Comparison of ENCODE assay signal across 14 cellular contexts in genomic region chr3:117252208-117252607, GRCh38.
DNase-seq lines count a peak whose midpoint lies in the region; ATAC-seq, FAIRE-seq and TF ChIP-seq lines count a peak whose summit lies in the region.
"Had no signal": no experiment of that assay in that cellular context is flagged by ENCODE, and none has a peak within 500 bp of the region (broad histone marks: within the 10 kb centered on the region; RNA-seq: fewer than 3 reads in every experiment).

No MANE protein-coding gene starts in this region.

- no peaks in the 10 kb centered on the region for H3K4me1 Mint-ChIP-seq in activated naive CD4-positive, alpha-beta T cell treated with anti-CD3 and anti-CD28 coated beads for 36 hours (ENCODE audit: low read depth)

- H3K9ac ChIP-seq in endothelial cell of umbilical vein (replicated peaks; ENCODE audit: extremely low read depth, insufficient read depth, low read length): no peak overlapping the region

- peak; percentile 98 for FAIRE-seq in endothelial cell of umbilical vein (lab: Jason Lieb, UNC)
- FAIRE-seq: kidney, pancreas had no signal

- no peak overlapping the region for H3K4me3 Mint-ChIP-seq in activated naive CD4-positive, alpha-beta T cell treated with anti-CD3 and anti-CD28 coated beads for 36 hours

- H3K9me3 Mint-ChIP-seq in activated naive CD4-positive, alpha-beta T cell treated with anti-CD3 and anti-CD28 coated beads for 36 hours: peaks cover 4% of the 10 kb centered on the region

- no peaks in the 10 kb centered on the region for H4K20me1 ChIP-seq in endothelial cell of umbilical vein (replicated peaks; ENCODE audit: control insufficient read depth, extremely low read depth, insufficient read depth, low read length)

- TF ChIP-seq POLR2A in endothelial cell of umbilical vein (IDR thresholded peaks at IDR 0.05; ENCODE audit: low read depth, low read length): no peak

- no TSS peak for BruUV-seq in endothelial cell of umbilical vein (replicated peaks; lab: Mats Ljungman, UMichigan)

- H3K27ac ChIP-seq in endothelial cell of umbilical vein (ENCODE audit: insufficient read depth, low read depth, low read length): peak overlapping the region; percentile 78
- H3K27ac ChIP-seq: pancreas had no signal

- H3K4me1 ChIP-seq in endothelial cell of umbilical vein (ENCODE audit: control insufficient read depth, extremely low read depth, insufficient read depth, low read length) (peaks cover 12% of the 10 kb centered on the region), mucosa of descending colon (ENCODE audit: low read depth) (no peaks in the 10 kb centered on the region)

- H3K4me2 ChIP-seq in endothelial cell of umbilical vein (ENCODE audit: insufficient read depth, low read length): no peak overlapping the region

- dilution Hi-C loops in endothelial cell of umbilical vein (cut with MboI; ENCODE audit: extremely low pct_ligation_motif_present, low sequenced_read_pairs): no loop called here

- CTCF ChIA-PET in endothelial cell of umbilical vein (lab: Charles Lee): interaction anchor here (0.7 to 1.7 kb wide), 5 partner anchors 26 to 481 kb away, joined by 3 to 5 read pairs (median 3); no protein-coding TSS in a partner anchor
- CTCF ChIA-PET in activated naive CD4-positive, alpha-beta T cell treated with anti-CD3 and anti-CD28 coated beads for 36 hours (lab: Charles Lee): no interaction called here

- no peaks in the 10 kb centered on the region for H3K36me3 Mint-ChIP-seq in activated naive CD4-positive, alpha-beta T cell treated with anti-CD3 and anti-CD28 coated beads for 36 hours (ENCODE audit: low read depth)

- H3K27me3 ChIP-seq in endothelial cell of umbilical vein (ENCODE audit: control insufficient read depth in 2 of 2, insufficient read depth in 2 of 2, low read length in 2 of 2): no peaks in the 10 kb centered on the region
- H3K27me3 ChIP-seq: pancreas had no signal

- no peaks in the 10 kb centered on the region for H3K79me2 ChIP-seq in endothelial cell of umbilical vein (ENCODE audit: control insufficient read depth, insufficient read depth, low read length)

- POLR2A ChIA-PET in endothelial cell of umbilical vein (lab: Charles Lee): interaction anchor here (0.7 kb wide), 1 partner anchor 26 kb away, joined by 3 read pairs; no protein-coding TSS in a partner anchor

- H3K4me3 ChIP-seq in endothelial cell of umbilical vein (replicated peaks in 1 of 3; ENCODE audit: insufficient read depth in 1 of 3, low read depth in 1 of 3, low read length in 3 of 3) (no peak overlapping the region), mucosa of descending colon (no peak overlapping the region)
- H3K4me3 ChIP-seq: pancreas had no signal

- H3K36me3 ChIP-seq in endothelial cell of umbilical vein (ENCODE audit: control insufficient read depth in 2 of 2, extremely low read depth in 1 of 2, insufficient read depth in 2 of 2, low read length in 2 of 2) (no peaks in the 10 kb centered on the region), mucosa of descending colon (ENCODE audit: low read depth) (no peaks in the 10 kb centered on the region)
- H3K36me3 ChIP-seq: pancreas had no signal

- intact Hi-C loops in endothelial cell of umbilical vein (cut with micrococcal nuclease) (no loop called here), mucosa of descending colon (cut with DNase I, micrococcal nuclease) (no loop called here)
- intact Hi-C loops in activated naive CD4-positive, alpha-beta T cell treated with anti-CD3 and anti-CD28 coated beads for 36 hours (cut with micrococcal nuclease): no loop called here

- peak overlapping the region; percentile 2 for H2AFZ ChIP-seq in endothelial cell of umbilical vein (ENCODE audit: low read depth, low read length)

- TF ChIP-seq CTCF in endothelial cell of umbilical vein (IDR thresholded peaks at IDR 0.05; ENCODE audit: extremely low read depth in 1 of 2, insufficient read depth in 1 of 2, low read depth in 1 of 2, low read length in 2 of 2): no peak
- TF ChIP-seq CTCF in mucosa of descending colon (IDR thresholded peaks at IDR 0.05): no peak

- no peaks in the 10 kb centered on the region for H3K27me3 Mint-ChIP-seq in activated naive CD4-positive, alpha-beta T cell treated with anti-CD3 and anti-CD28 coated beads for 36 hours (ENCODE audit: low read depth)

- H3K9me3 ChIP-seq in endothelial cell of umbilical vein (replicated peaks; ENCODE audit: control insufficient read depth, insufficient read depth, low read length) (no peaks in the 10 kb centered on the region), mucosa of descending colon (no peaks in the 10 kb centered on the region)
- H3K9me3 ChIP-seq: pancreas had no signal

- no peak overlapping the region for H3K27ac Mint-ChIP-seq in activated naive CD4-positive, alpha-beta T cell treated with anti-CD3 and anti-CD28 coated beads for 36 hours

- DNase-seq in M059J (ENCODE audit: low read depth) (peak; percentile 1), endothelial cell of umbilical vein (ENCODE audit: low read depth, low spot score) (peak; percentile 83), mucosa of descending colon (no peak), COLO829 (ENCODE audit: low spot score) (no peak), DMS 273 treated with DMSO at 0.1 percent for 48 hours (lab: John Stamatoyannopoulos, UW) (no peak)
- no peak for DNase-seq in activated naive CD4-positive, alpha-beta T cell treated with anti-CD3 and anti-CD28 coated beads for 36 hours
- DNase-seq in activated CD8-positive, alpha-beta memory T cell treated with anti-CD3 and anti-CD28 coated beads, Interleukin-2, amount 50 U/mL, for 48 hours: no peak
- DNase-seq: activated gamma-delta T cell, caudate nucleus, head of caudate nucleus, kidney, NCI-H2171 treated with DMSO at 0.1 percent for 48 hours, pancreas had no signal

- no peaks in the 10 kb centered on the region for H3K9me1 ChIP-seq in endothelial cell of umbilical vein (replicated peaks; ENCODE audit: control insufficient read depth, extremely low read depth, insufficient read depth, low read length)

- peak; percentile 62 for ATAC-seq in GM18499 (IDR thresholded peaks at IDR 0.05; ENCODE audit: insufficient read depth, unreplicated experiment)
- ATAC-seq in mucosa of descending colon: peak; percentile 90

TF ChIP-seq in endothelial cell of umbilical vein, 7 proteins besides CTCF, POLR2A, EP300 and RAD21:
- TF ChIP-seq JUN (IDR thresholded peaks at IDR 0.05; ENCODE audit: borderline replicate concordance, insufficient read depth, insufficient read length, low read depth) (peak; percentile 82), POLR2AphosphoS5 (IDR thresholded peaks at IDR 0.05; ENCODE audit: insufficient read depth, low read depth, low read length) (peak; percentile 45), FOS (IDR thresholded peaks at IDR 0.05; ENCODE audit: borderline replicate concordance, insufficient read depth, low read length) (peak; percentile 97), GATA2 (IDR thresholded peaks at IDR 0.05; ENCODE audit: insufficient read depth, insufficient read length, low read depth, low read length) (no peak), EZH2 (IDR thresholded peaks at IDR 0.05; ENCODE audit: borderline replicate concordance, low read depth, low read length, severe bottlenecking) (no peak), MYC (IDR thresholded peaks at IDR 0.05; ENCODE audit: low read depth, low read length) (no peak)
- TF ChIP-seq, protein P1, sequence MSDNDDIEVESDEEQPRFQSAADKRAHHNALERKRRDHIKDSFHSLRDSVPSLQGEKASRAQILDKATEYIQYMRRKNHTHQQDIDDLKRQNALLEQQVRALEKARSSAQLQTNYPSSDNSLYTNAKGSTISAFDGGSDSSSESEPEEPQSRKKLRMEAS (IDR thresholded peaks at IDR 0.05; ENCODE audit: insufficient read depth, insufficient read length): no peak

Comparison
In these comparisons a context has a peak if more than half of its experiments do, and no peak if none do; other contexts are left out.
1. DNase-seq: peak in M059J (single experiment) and endothelial cell of umbilical vein (single experiment); none in mucosa of descending colon (0 of 3), activated naive CD4-positive, alpha-beta T cell treated with anti-CD3 and anti-CD28 coated beads for 36 hours (single experiment), COLO829 (single experiment), activated CD8-positive, alpha-beta memory T cell treated with anti-CD3 and anti-CD28 coated beads, Interleukin-2, amount 50 U/mL, for 48 hours (single experiment) and DMS 273 treated with DMSO at 0.1 percent for 48 hours (single experiment).